8 cellular contexts compared by ENCODE assay signal in genomic region chr19:48899386-48899749, GRCh38. TPM values are rescaled to one million over a fixed set of nuclear protein-coding genes. Genes with fewer than 3 reads are reported as not detected.
DNase-seq lines count a peak whose midpoint lies in the region; ATAC-seq, FAIRE-seq and TF ChIP-seq lines count a peak whose summit lies in the region.
"Not testable (repeated sequence)": the region's sequence is repeated elsewhere in the genome, so short reads cannot be mapped to it uniquely, and the experiment has no call there.
"Had no signal": no experiment of that assay in that cellular context is flagged by ENCODE, and none has a peak within 500 bp of the region (broad histone marks: within the 10 kb centered on the region; RNA-seq: fewer than 3 reads in every experiment).

No MANE protein-coding gene starts in this region.

- WGBS in ovary, 3 donors, result 81 to 88% (median 84%) methylated on average over 11 of the region's 11 CpGs

- intact Hi-C loops in ovary (cut with DNase I), result not testable (repeated sequence)
- intact Hi-C loops in uterus (cut with DNase I; ENCODE audit: low total_unique reads), result loop anchor here (10.0 kb wide), 1 partner anchor 65 kb away; the partner anchor contains the start of gene FTL

- H3K9me3 ChIP-seq in HEK293 (ENCODE audit: control insufficient read depth, insufficient read depth, low read depth, low read length); ovary; uterus: not testable (repeated sequence)

- not testable (repeated sequence) for FAIRE-seq in bronchial epithelial cell (lab: Jason Lieb, UNC)

- H3K27ac ChIP-seq in HEK293 (ENCODE audit: extremely low read depth, low read depth, low read length) (peak overlapping the region; percentile 60), ovary (peak overlapping the region in 1 of 2 donors; percentile 87), uterus (peak overlapping the region; percentile 89 to 98)

- H3K9me3 Mint-ChIP-seq in WTC11, result not testable (repeated sequence)

- not testable (repeated sequence) for H3K4me1 ChIP-seq in HEK293 (ENCODE audit: control insufficient read depth, insufficient read depth, low read length); ovary (ENCODE audit: insufficient read depth); uterus

- CTCF ChIA-PET in HEK293 (lab: Yijun Ruan, JAX) (interaction anchor here (0.6 to 1.5 kb wide), 7 partner anchors 33 to 94 kb away, joined by 3 to 5 read pairs (median 4); partner anchors contain the start of genes GYS1 and RUVBL2), WTC11 (lab: Charles Lee) (interaction anchor here (0.8 to 3.8 kb wide), 15 partner anchors 12 to 311 kb away, joined by 3 to 23 read pairs (median 5); partner anchors contain the start of genes CA11, DHDH, GYS1 and RUVBL2)

- not testable (repeated sequence) for TF ChIP-seq CTCF in HEK293 (tag by site-specific recombination; IDR thresholded peaks at IDR 0.05); WTC11 (IDR thresholded peaks at IDR 0.05); bronchial epithelial cell (IDR thresholded peaks at IDR 0.05; ENCODE audit: insufficient read depth, low read length, severe bottlenecking); ovary (IDR thresholded peaks at IDR 0.05); uterus (IDR thresholded peaks at IDR 0.05)

- ATAC-seq in WTC11, result not testable (repeated sequence)

- not testable (repeated sequence) for DNase-seq in WTC11 (ENCODE audit: low spot score); bronchial epithelial cell (ENCODE audit: low read depth); uterus
- DNase-seq in ovary, result peak in 1 of 5 donors; percentile 34

- H3K27me3 Mint-ChIP-seq in WTC11 (ENCODE audit: low read depth), result peaks cover 15% of the 10 kb centered on the region

- TF ChIP-seq POLR2A in ovary (IDR thresholded peaks at IDR 0.05); uterus (IDR thresholded peaks at IDR 0.05): not testable (repeated sequence)

- not testable (repeated sequence) for H3K4me3 ChIP-seq in HEK293 (ENCODE audit: low read depth, low read length)
- peak overlapping the region; percentile 55 for H3K4me3 ChIP-seq in bronchial epithelial cell (ENCODE audit: low read depth, low read length)
- H3K4me3 ChIP-seq in iPS-11a (ENCODE audit: low read depth, low read length), result peak overlapping the region; percentile 73
- peak overlapping the region; percentile 89 for H3K4me3 ChIP-seq in ovary
- peak overlapping the region; percentile 67 to 89 for H3K4me3 ChIP-seq in uterus

- POLR2A ChIA-PET in HEK293 (lab: Yijun Ruan, JAX), result interaction anchor here (0.6 to 2.9 kb wide), 13 partner anchors 23 to 280 kb away, joined by 3 to 30 read pairs (median 6); partner anchors contain the start of genes BAX, DHDH, FTL and GYS1
- POLR2A ChIA-PET in WTC11 (lab: Charles Lee), result interaction anchor here (0.8 to 1.8 kb wide), 5 partner anchors 20 to 71 kb away, joined by 3 to 7 read pairs (median 5); partner anchors contain the start of genes DHDH and PPP1R15A

- not testable (repeated sequence) for H3K27me3 ChIP-seq in bronchial epithelial cell (ENCODE audit: control insufficient read depth, insufficient read depth, low read length); ovary; uterus

- peak overlapping the region; percentile 97 for H3K4me3 Mint-ChIP-seq in WTC11

- H3K4me1 Mint-ChIP-seq in WTC11, result peaks cover 15% of the 10 kb centered on the region

- not testable (repeated sequence) for H3K36me3 ChIP-seq in HEK293 (ENCODE audit: control insufficient read depth in 2 of 2, insufficient read depth in 1 of 2, low read length in 2 of 2); bronchial epithelial cell (ENCODE audit: control insufficient read depth, insufficient read depth, low read length); ovary; uterus

- TF ChIP-seq EP300 in ovary (IDR thresholded peaks at IDR 0.05), result not testable (repeated sequence)

- peaks cover 12% of the 10 kb centered on the region for H3K36me3 Mint-ChIP-seq in WTC11

- peak overlapping the region; percentile 99 for H3K27ac Mint-ChIP-seq in WTC11

TF ChIP-seq in HEK293, 187 proteins besides CTCF, POLR2A, EP300 and RAD21:
- TF ChIP-seq ZNF768 (tag by site-specific recombination; IDR thresholded peaks at IDR 0.05), result 0 out of 2 replicates have a peak, but pooled peaks have one; percentile 36

RNA-seq across cellular contexts. Expression of gene NUCB1, which starts 0.7 kb away (rescaled TPM):
- total RNA-seq in WTC11 (2021) (145 to 153 TPM (median 149 TPM) in 3 replicates), bronchial epithelial cell (88.2 and 91.7 TPM in 2 replicates), ovary (100 to 1,000 TPM; 128 to 249 (median 189) TPM), uterus (100 to 1,000 TPM in 3 of 4 donors, 10 to 100 TPM in 1; 98.5 to 211 (median 173) TPM)
- polyA plus RNA-seq in ovary, result 100 to 1,000 TPM; 141 to 230 TPM

RNA-seq across cellular contexts. Expression of gene TULP2, which starts 0.8 kb away (rescaled TPM):
- 3.1 to 5.6 TPM (median 3.9 TPM) in 3 replicates for total RNA-seq in WTC11 (2021)
- total RNA-seq in bronchial epithelial cell, result not detected in 2 replicates
- 1 to 10 TPM in 5 of 7 donors, not detected in 2; 1.8 to 3.3 (median 2.5) TPM for total RNA-seq in ovary
- polyA plus RNA-seq in ovary, result under 1 TPM; 0.35 to 0.40 TPM
- under 1 TPM in 2 of 4 donors, not detected in 2; 0.14 to 0.70 TPM for total RNA-seq in uterus
- total RNA-seq: RPMI7951 had no signal

RNA-seq across cellular contexts. Expression of gene PPP1R15A, which starts 27.1 kb away (rescaled TPM):
- total RNA-seq in WTC11 (2021), result 17.0 to 19.5 TPM (median 17.9 TPM) in 3 replicates
- 118 and 168 TPM in 2 replicates for total RNA-seq in bronchial epithelial cell
- total RNA-seq in ovary, result 100 to 1,000 TPM in 1 of 7 donors, 10 to 100 TPM in 6; 22.8 to 156 (median 40.1) TPM
- 10 to 100 TPM; 63.2 to 66.2 TPM for polyA plus RNA-seq in ovary
- 10 to 100 TPM; 28.6 to 53.0 (median 30.9) TPM for total RNA-seq in uterus

RNA-seq across cellular contexts. Expression of gene PLEKHA4, which starts 31.0 kb away (rescaled TPM):
- 14.8 to 17.7 TPM (median 16.8 TPM) in 3 replicates for total RNA-seq in WTC11 (2021)
- total RNA-seq in bronchial epithelial cell, result 0.79 and 2.2 TPM in 2 replicates
- 10 to 100 TPM; 18.3 to 96.5 (median 52.7) TPM for total RNA-seq in ovary
- polyA plus RNA-seq in ovary, result 10 to 100 TPM; 18.8 to 50.9 TPM
- total RNA-seq in uterus, result 10 to 100 TPM in 2 of 4 donors, 1 to 10 TPM in 2; 1.3 to 60.4 (median 10.4) TPM

RNA-seq across cellular contexts. Expression of gene DHDH, which starts 34.1 kb away (rescaled TPM):
- total RNA-seq in WTC11 (2021), result 3.0 to 3.4 TPM (median 3.1 TPM) in 3 replicates
- total RNA-seq in bronchial epithelial cell, result 9.2 and 10.8 TPM in 2 replicates
- under 1 TPM in 4 of 7 donors, not detected in 3; 0.28 to 0.78 (median 0.68) TPM for total RNA-seq in ovary
- under 1 TPM in 1 of 2 donors, not detected in 1; 0.52 TPM for polyA plus RNA-seq in ovary
- under 1 TPM in 2 of 4 donors, not detected in 2; 0.41 to 0.95 TPM for total RNA-seq in uterus
- total RNA-seq: posterior vena cava, RPMI7951 had no signal
